In genomic region chr11:73218830-73219215, GRCh38 we compare ENCODE assay signal across 8 cellular contexts. TPM values are rescaled to one million over a fixed set of nuclear protein-coding genes. Genes with fewer than 3 reads are reported as not detected.
A peak's percentile ranks its signal among the peaks of the same experiment; 100 is the strongest.
DNase-seq lines count a peak whose midpoint lies in the region; ATAC-seq and TF ChIP-seq lines count a peak whose summit lies in the region.

No MANE protein-coding gene starts in this region.

- no peak for DNase-seq in IMR-90
- no peak for DNase-seq in central memory CD8-positive, alpha-beta T cell (ENCODE audit: low spot score in 2 of 2)
- no peak for DNase-seq in memory B cell (ENCODE audit: low spot score in 2 of 2)
- no peak for DNase-seq in stimulated activated naive B cell treated with anti-CD40 and anti-IgM and Interleukin-4, amounts not matched to agents 10 μg/mL and 1 μg/mL and 100 μg/mL, for 72 hours
- DNase-seq in NK-92 treated with Interleukin-12 subunit alpha and Interleukin-12 subunit beta, amount 100 ng/mL, for 24 hours (lab: John Stamatoyannopoulos, UW), result no peak
- DNase-seq in Kasumi-1 (lab: John Stamatoyannopoulos, UW), result no peak

- no peak overlapping the region for H3K56ac ChIP-seq in IMR-90 (ENCODE audit: extremely low read depth, insufficient read depth, low read length)

- no peaks in the 10 kb centered on the region for H3K9me3 Mint-ChIP-seq in central memory CD8-positive, alpha-beta T cell
- no peaks in the 10 kb centered on the region for H3K9me3 Mint-ChIP-seq in memory B cell
- no peaks in the 10 kb centered on the region for H3K9me3 Mint-ChIP-seq in stimulated activated naive B cell treated with anti-CD40 and anti-IgM and Interleukin-4, amounts not matched to agents 10 μg/mL and 1 μg/mL and 100 μg/mL, for 72 hours

- POLR2A ChIA-PET in IMR-90 (lab: Charles Lee; ENCODE audit: unreplicated experiment), result no interaction called here

- no peak overlapping the region for H2BK20ac ChIP-seq in IMR-90 (ENCODE audit: low read depth, low read length)

- H2AFZ ChIP-seq in IMR-90 (replicated peaks; ENCODE audit: low read length, poor library complexity), result peak overlapping the region; percentile 90

- no peak overlapping the region for H3K4ac ChIP-seq in IMR-90 (ENCODE audit: low read depth, low read length)

- H3K18ac ChIP-seq in IMR-90 (ENCODE audit: low read depth, low read length), result no peak overlapping the region

- no peak overlapping the region for H3K23ac ChIP-seq in IMR-90 (ENCODE audit: low read depth, low read length)

- H3K27ac ChIP-seq in IMR-90 (ENCODE audit: insufficient read depth, low read length), result no peak overlapping the region

- no peaks in the 10 kb centered on the region; the same call in 1 of the 2 replicates for H3K4me1 ChIP-seq in IMR-90 (ENCODE audit: control insufficient read depth, insufficient read depth, low read length)

- WGBS in IMR-90 (ENCODE audit: extremely low coverage in 2 of 2, insufficient read length in 1 of 2), 2 experiments, result 43% methylated on average over 5 of the region's 9 CpGs; no CpG with 5 or more reads in 1 of the 2 experiments

- H3K36me3 Mint-ChIP-seq in central memory CD8-positive, alpha-beta T cell (ENCODE audit: insufficient read depth), result peaks cover 2% of the 10 kb centered on the region
- H3K36me3 Mint-ChIP-seq in memory B cell, result no peaks in the 10 kb centered on the region
- H3K36me3 Mint-ChIP-seq in stimulated activated naive B cell treated with anti-CD40 and anti-IgM and Interleukin-4, amounts not matched to agents 10 μg/mL and 1 μg/mL and 100 μg/mL, for 72 hours, result no peaks in the 10 kb centered on the region

- H4K8ac ChIP-seq in IMR-90 (ENCODE audit: low read depth in 2 of 2, low read length in 2 of 2), result no peak overlapping the region

- H3K27me3 Mint-ChIP-seq in central memory CD8-positive, alpha-beta T cell, result peaks cover 31% of the 10 kb centered on the region
- H3K27me3 Mint-ChIP-seq in memory B cell, result peaks cover 5% of the 10 kb centered on the region
- H3K27me3 Mint-ChIP-seq in stimulated activated naive B cell treated with anti-CD40 and anti-IgM and Interleukin-4, amounts not matched to agents 10 μg/mL and 1 μg/mL and 100 μg/mL, for 72 hours, result peaks cover 28 to 46% of the 10 kb centered on the region in 2 donors

- no peaks in the 10 kb centered on the region for H3K36me3 ChIP-seq in IMR-90 (ENCODE audit: control insufficient read depth, insufficient read depth, low read length)

- H2BK15ac ChIP-seq in IMR-90 (ENCODE audit: low read depth, low read length), result no peak overlapping the region

- H3K79me1 ChIP-seq in IMR-90 (ENCODE audit: low read depth in 1 of 2, low read length in 2 of 2), result no peaks in the 10 kb centered on the region

- no peak for TF ChIP-seq POLR2A in IMR-90 (IDR thresholded peaks at IDR 0.05; ENCODE audit: low read depth, low read length)

- peak overlapping the region; percentile 86 for H3K4me2 ChIP-seq in IMR-90 (ENCODE audit: low read depth, low read length)

- no peaks in the 10 kb centered on the region; the same call in 1 of the 2 replicates for H3K9me1 ChIP-seq in IMR-90 (ENCODE audit: insufficient read depth, low read length)

- H4K91ac ChIP-seq in IMR-90 (ENCODE audit: insufficient read depth, low read depth, low read length), result no peak overlapping the region

- no peak for TF ChIP-seq RAD21 in IMR-90 (IDR thresholded peaks at IDR 0.05; ENCODE audit: low read length)

- in situ Hi-C loops in IMR-90 (cut with MboI; ENCODE audit: low sequenced_read_pairs), result no loop called here

- H3K14ac ChIP-seq in IMR-90 (replicated peaks; ENCODE audit: low read depth, low read length), result no peak overlapping the region

- H3K4me3 ChIP-seq in IMR-90 (ENCODE audit: insufficient read depth, low read depth, low read length), result no peak overlapping the region; the same call in 1 of the 2 replicates

- intact Hi-C loops in IMR-90 (cut with micrococcal nuclease), result no loop called here

- H4K20me1 ChIP-seq in IMR-90 (ENCODE audit: insufficient read depth, low read length), result no peaks in the 10 kb centered on the region

- no peak overlapping the region for H3K9ac ChIP-seq in IMR-90 (ENCODE audit: low read depth, low read length)

- no peak overlapping the region for H4K5ac ChIP-seq in IMR-90 (ENCODE audit: low read depth, low read length)

- peaks cover 5% of the 10 kb centered on the region for H3K4me1 Mint-ChIP-seq in central memory CD8-positive, alpha-beta T cell
- H3K4me1 Mint-ChIP-seq in memory B cell, result peaks cover 12% of the 10 kb centered on the region
- peaks cover 20 to 22% of the 10 kb centered on the region in 2 donors for H3K4me1 Mint-ChIP-seq in stimulated activated naive B cell treated with anti-CD40 and anti-IgM and Interleukin-4, amounts not matched to agents 10 μg/mL and 1 μg/mL and 100 μg/mL, for 72 hours

- no TSS peak for BruUV-seq in IMR-90 (replicated peaks; lab: Mats Ljungman, UMichigan)

- H3K4me3 Mint-ChIP-seq in central memory CD8-positive, alpha-beta T cell, result peak overlapping the region; percentile 69
- peak overlapping the region; percentile 78 for H3K4me3 Mint-ChIP-seq in memory B cell
- H3K4me3 Mint-ChIP-seq in stimulated activated naive B cell treated with anti-CD40 and anti-IgM and Interleukin-4, amounts not matched to agents 10 μg/mL and 1 μg/mL and 100 μg/mL, for 72 hours, result peak overlapping the region; percentile 80 to 81

- H3K9me3 ChIP-seq in IMR-90 (ENCODE audit: control insufficient read depth, insufficient read depth, low read length), result no peaks in the 10 kb centered on the region

- dilution Hi-C loops in IMR-90 (cut with HindIII; ENCODE audit: low sequenced_read_pairs, unreplicated experiment), result no loop called here

- ATAC-seq in IMR-90 (ENCODE audit: low read depth) (no peak), memory B cell (ENCODE audit: low read depth) (no peak), GM18502 (IDR thresholded peaks at IDR 0.05; ENCODE audit: poor library complexity, unreplicated experiment) (no peak), HG03342 (IDR thresholded peaks at IDR 0.05; ENCODE audit: unreplicated experiment) (no peak)
- no peak for ATAC-seq in central memory CD8-positive, alpha-beta T cell (replicated peaks; ENCODE audit: extremely low read depth, poor library complexity, severe bottlenecking)
- no peak for ATAC-seq in stimulated activated naive B cell treated with anti-CD40 and anti-IgM and Interleukin-4, amounts not matched to agents 10 μg/mL and 1 μg/mL and 100 μg/mL, for 72 hours (replicated peaks)

- H2AK9ac ChIP-seq in IMR-90 (replicated peaks; ENCODE audit: low read depth, low read length, poor library complexity), result no peak overlapping the region

- H2AK5ac ChIP-seq in IMR-90 (ENCODE audit: low read depth, low read length), result no peak overlapping the region

- no peak overlapping the region for H2BK120ac ChIP-seq in IMR-90 (ENCODE audit: low read depth, low read length)

- no peak overlapping the region for H3K27ac Mint-ChIP-seq in central memory CD8-positive, alpha-beta T cell (ENCODE audit: low read depth)
- H3K27ac Mint-ChIP-seq in memory B cell, result no peak overlapping the region
- no peak overlapping the region for H3K27ac Mint-ChIP-seq in stimulated activated naive B cell treated with anti-CD40 and anti-IgM and Interleukin-4, amounts not matched to agents 10 μg/mL and 1 μg/mL and 100 μg/mL, for 72 hours

- TF ChIP-seq CTCF in IMR-90 (conservative IDR thresholded peaks at IDR 0.05; ENCODE audit: low read depth, low read length), result no peak

- H2BK5ac ChIP-seq in IMR-90 (ENCODE audit: low read depth, low read length, poor library complexity, severe bottlenecking), result no peak overlapping the region

- H3K27me3 ChIP-seq in IMR-90 (ENCODE audit: control insufficient read depth, insufficient read depth, low read length), result peaks cover 59% of the 10 kb centered on the region

- CTCF ChIA-PET in IMR-90 (lab: Yijun Ruan, JAX), result interaction anchor here (0.6 to 1.5 kb wide), 2 partner anchors 15 to 84 kb away, joined by 3 to 4 read pairs; no protein-coding TSS in a partner anchor

TF ChIP-seq in IMR-90, 13 proteins besides CTCF, POLR2A, EP300 and RAD21:
- TF ChIP-seq MAFK (IDR thresholded peaks at IDR 0.05; ENCODE audit: low read depth, low read length) (no peak), RFX5 (IDR thresholded peaks at IDR 0.05; ENCODE audit: low read depth, low read length) (no peak), CHD1 (IDR thresholded peaks at IDR 0.05; ENCODE audit: low read depth, low read length) (no peak)

RNA-seq across cellular contexts. Expression of gene P2RY2, which starts 0.7 kb away (rescaled TPM):
- total RNA-seq in IMR-90 (2012; rRNA removed), result not detected in 2 replicates
- 0.06 TPM in 1 of 2 replicates, not detected in the other for polyA plus RNA-seq in IMR-90 (2012; rRNA removed)
- polyA plus RNA-seq in IMR-90 (2012; cell fraction: cytosol; rRNA removed), result 0.02 TPM in 1 of 2 replicates, not detected in the other
- 0.07 TPM in 1 of 2 replicates, not detected in the other for polyA plus RNA-seq in IMR-90 (2012; cell fraction: nucleus; rRNA removed; ENCODE audit: low replicate concordance)

RNA-seq across cellular contexts. Expression of gene P2RY6, which starts 53.3 kb away (rescaled TPM):
- under 0.01 TPM in 1 of 2 replicates, not detected in the other for total RNA-seq in IMR-90 (2012; rRNA removed)
- 0.37 and 0.44 TPM in 2 replicates for polyA plus RNA-seq in IMR-90 (2012; rRNA removed)
- polyA plus RNA-seq in IMR-90 (2012; cell fraction: cytosol; rRNA removed), result 0.67 TPM in 1 of 2 replicates, not detected in the other
- polyA plus RNA-seq in IMR-90 (2012; cell fraction: nucleus; rRNA removed; ENCODE audit: low replicate concordance), result 0.45 and 1.5 TPM in 2 replicates
